ENCODE assay signal across 9 cellular contexts in the genomic region with DNA sequence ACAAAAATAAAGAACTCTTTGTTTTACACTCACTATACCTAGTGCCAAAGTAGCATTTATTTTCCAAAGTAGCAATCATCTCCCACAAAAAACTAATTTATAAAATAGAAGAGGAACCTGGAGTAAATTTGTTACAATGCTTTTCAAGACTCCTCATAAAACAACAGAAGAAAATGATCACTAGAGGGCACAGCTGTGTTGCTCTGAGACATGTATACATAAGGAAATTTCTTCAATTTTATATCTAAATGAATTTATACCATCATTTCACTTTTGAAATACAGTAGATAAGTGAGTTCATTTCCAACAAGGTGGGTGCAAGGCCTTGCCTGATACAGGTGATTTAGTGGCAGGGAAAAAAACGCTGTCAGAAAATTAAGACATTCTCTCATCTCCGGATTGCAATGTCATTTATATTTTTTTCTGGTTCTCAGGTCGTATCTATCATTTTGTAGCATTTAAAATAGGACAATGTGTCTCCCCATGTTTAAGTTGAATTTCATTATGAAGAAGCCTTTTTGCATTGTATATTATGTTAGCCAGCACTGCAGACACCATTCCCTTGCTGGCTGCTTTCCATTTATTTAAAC. TPM values are rescaled to one million over a fixed set of nuclear protein-coding genes. Genes with fewer than 3 reads are reported as not detected.
DNase-seq lines count a peak whose midpoint lies in the region; ATAC-seq, FAIRE-seq and TF ChIP-seq lines count a peak whose summit lies in the region.
"Had no signal": no experiment of that assay in that cellular context is flagged by ENCODE, and none has a peak within 500 bp of the region (broad histone marks: within the 10 kb centered on the region; RNA-seq: fewer than 3 reads in every experiment).

No MANE protein-coding gene starts in this region.

- no peaks in the 10 kb centered on the region for H3K79me2 ChIP-seq in osteoblast (ENCODE audit: insufficient read depth, low read length)

- H3K4me3 Mint-ChIP-seq in activated T-helper 2 cell treated with anti-CD3 and anti-CD28 coated beads, Interferon-gamma antibody, Interleukin-2, Interleukin-4, amounts not matched to agents 10 μg/mL and 5 μg/mL and 100 μg/mL, durations not matched to agents 14 hours and 24 hours and 36 hours (ENCODE audit: low read depth), result no peak overlapping the region

- H3K27ac ChIP-seq in osteoblast (ENCODE audit: low read depth, low read length), result no peak overlapping the region

- no peaks in the 10 kb centered on the region for H3K9me3 ChIP-seq in osteoblast (ENCODE audit: low read depth, low read length)

- no peaks in the 10 kb centered on the region for H4K20me1 ChIP-seq in osteoblast (ENCODE audit: insufficient read depth, low read length)

- H3K27me3 Mint-ChIP-seq in activated T-helper 2 cell treated with anti-CD3 and anti-CD28 coated beads, Interferon-gamma antibody, Interleukin-2, Interleukin-4, amounts not matched to agents 10 μg/mL and 5 μg/mL and 100 μg/mL, durations not matched to agents 14 hours and 24 hours and 36 hours (ENCODE audit: low read depth), result peaks cover 6% of the 10 kb centered on the region

- H3K27me3 ChIP-seq in osteoblast (ENCODE audit: insufficient read depth, low read length), result no peaks in the 10 kb centered on the region

- H3K9me3 Mint-ChIP-seq in activated T-helper 2 cell treated with anti-CD3 and anti-CD28 coated beads, Interferon-gamma antibody, Interleukin-2, Interleukin-4, amounts not matched to agents 10 μg/mL and 5 μg/mL and 100 μg/mL, durations not matched to agents 14 hours and 24 hours and 36 hours, result no peaks in the 10 kb centered on the region

- H3K4me1 Mint-ChIP-seq in activated T-helper 2 cell treated with anti-CD3 and anti-CD28 coated beads, Interferon-gamma antibody, Interleukin-2, Interleukin-4, amounts not matched to agents 10 μg/mL and 5 μg/mL and 100 μg/mL, durations not matched to agents 14 hours and 24 hours and 36 hours (ENCODE audit: low read depth), result no peaks in the 10 kb centered on the region

- no peak for ATAC-seq in GM19397 (IDR thresholded peaks at IDR 0.05; ENCODE audit: unreplicated experiment)

- no peaks in the 10 kb centered on the region for H3K36me3 Mint-ChIP-seq in activated T-helper 2 cell treated with anti-CD3 and anti-CD28 coated beads, Interferon-gamma antibody, Interleukin-2, Interleukin-4, amounts not matched to agents 10 μg/mL and 5 μg/mL and 100 μg/mL, durations not matched to agents 14 hours and 24 hours and 36 hours (ENCODE audit: low read depth)

- no peak overlapping the region for H3K4me2 ChIP-seq in osteoblast (ENCODE audit: insufficient read depth, low read length)

- H3K4me1 ChIP-seq in osteoblast (ENCODE audit: insufficient read depth, low read length), result no peaks in the 10 kb centered on the region

- H3K4me3 ChIP-seq in choroid plexus epithelial cell (ENCODE audit: low read depth, low read length) (no peak overlapping the region), osteoblast (ENCODE audit: insufficient read depth, low read length) (no peak overlapping the region)

- no peak overlapping the region for H2AFZ ChIP-seq in osteoblast (ENCODE audit: low read length)

- no peak overlapping the region for H3K27ac Mint-ChIP-seq in activated T-helper 2 cell treated with anti-CD3 and anti-CD28 coated beads, Interferon-gamma antibody, Interleukin-2, Interleukin-4, amounts not matched to agents 10 μg/mL and 5 μg/mL and 100 μg/mL, durations not matched to agents 14 hours and 24 hours and 36 hours

- intact Hi-C loops in activated T-helper 2 cell treated with anti-CD3 and anti-CD28 coated beads, Interferon-gamma antibody, Interleukin-2, Interleukin-4, amounts not matched to agents 10 μg/mL and 5 μg/mL and 100 μg/mL, durations not matched to agents 14 hours and 24 hours and 36 hours (cut with micrococcal nuclease), result loop anchor here (1.0 kb wide), 1 partner anchor 157 kb away; no protein-coding TSS in a partner anchor

- peak; percentile 65 for TF ChIP-seq CTCF in choroid plexus epithelial cell (conservative IDR thresholded peaks at IDR 0.05; ENCODE audit: low read depth, low read length)
- peak; percentile 55 for TF ChIP-seq CTCF in osteoblast (IDR thresholded peaks at IDR 0.05; ENCODE audit: extremely low read depth, low read depth, low read length)

- FAIRE-seq in frontal cortex (lab: Jason Lieb, UNC), result no peak
- FAIRE-seq: colon had no signal

- peak; percentile 54 for DNase-seq in ELR (ENCODE audit: low read depth)
- peak; percentile 4 for DNase-seq in MV-4-11 (lab: John Stamatoyannopoulos, UW)
- DNase-seq in choroid plexus epithelial cell (ENCODE audit: low read depth), result peak; percentile 78
- DNase-seq in osteoblast (ENCODE audit: insufficient read length, low spot score, missing footprints), result peak; percentile 54
- no peak for DNase-seq in activated CD8-positive, alpha-beta memory T cell treated with anti-CD3 and anti-CD28 coated beads, Interleukin-2, amount 50 U/mL, for 4 hours
- no peak for DNase-seq in frontal cortex (ENCODE audit: low spot score in 2 of 2)
- no peak for DNase-seq in activated T-helper 2 cell treated with anti-CD3 and anti-CD28 coated beads, Interferon-gamma antibody, Interleukin-2, Interleukin-4, amounts not matched to agents 10 μg/mL and 5 μg/mL and 100 μg/mL, durations not matched to agents 14 hours and 24 hours and 36 hours (ENCODE audit: low spot score)

- H3K36me3 ChIP-seq in osteoblast (ENCODE audit: insufficient read depth, low read length), result no peaks in the 10 kb centered on the region

RNA-seq across cellular contexts. Expression of gene ARHGEF26, which starts 25.3 kb away (rescaled TPM):
- total RNA-seq in osteoblast (2.7 and 3.6 TPM in 2 replicates), frontal cortex (4.1 TPM)
- 0.18 and 0.28 TPM in 2 replicates for total RNA-seq in activated T-helper 2 cell treated with anti-CD3 and anti-CD28 coated beads, Interferon-gamma antibody, Interleukin-2, Interleukin-4, amounts not matched to agents 10 μg/mL and 5 μg/mL and 100 μg/mL, durations not matched to agents 14 hours and 24 hours and 36 hours

Comparison
In these comparisons a context has a peak if more than half of its experiments do, and no peak if none do; other contexts are left out.
1. DNase-seq: peak in ELR (single experiment), MV-4-11 (single experiment), choroid plexus epithelial cell (single experiment) and osteoblast (single experiment); none in activated CD8-positive, alpha-beta memory T cell treated with anti-CD3 and anti-CD28 coated beads, Interleukin-2, amount 50 U/mL, for 4 hours (single experiment), frontal cortex (0 of 2) and activated T-helper 2 cell treated with anti-CD3 and anti-CD28 coated beads, Interferon-gamma antibody, Interleukin-2, Interleukin-4, amounts not matched to agents 10 μg/mL and 5 μg/mL and 100 μg/mL, durations not matched to agents 14 hours and 24 hours and 36 hours (single experiment).